14 cellular contexts compared by ENCODE assay signal in the genomic region with DNA sequence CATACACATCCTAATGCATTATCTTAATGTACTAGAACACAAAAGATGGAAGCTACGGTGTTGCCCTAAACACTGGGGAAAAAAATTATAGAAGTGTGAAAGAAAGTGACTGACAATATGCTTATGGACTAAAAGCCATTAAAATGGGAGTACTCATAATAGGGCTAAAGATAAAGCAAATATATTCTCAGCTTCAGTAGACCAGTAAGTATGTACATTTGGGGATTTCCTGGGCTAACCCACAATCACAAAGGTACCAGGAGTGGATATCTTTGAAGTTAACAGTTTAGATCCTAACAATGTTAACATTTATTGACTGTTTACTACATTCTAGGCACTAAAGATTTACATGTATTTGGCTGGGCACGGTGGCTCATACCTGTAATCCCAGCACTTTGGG. TPM values are rescaled to one million over a fixed set of nuclear protein-coding genes. Genes with fewer than 3 reads are reported as not detected.
A peak's percentile ranks its signal among the peaks of the same experiment; 100 is the strongest.
DNase-seq lines count a peak whose midpoint lies in the region; FAIRE-seq and TF ChIP-seq lines count a peak whose summit lies in the region.
"Had no signal": no experiment of that assay in that cellular context is flagged by ENCODE, and none has a peak within 500 bp of the region (broad histone marks: within the 10 kb centered on the region; RNA-seq: fewer than 3 reads in every experiment).

No MANE protein-coding gene starts in this region.

- H3K4me2 ChIP-seq in GM23248 (ENCODE audit: unreplicated experiment) = no peak overlapping the region
- H3K4me2 ChIP-seq in astrocyte (ENCODE audit: low read length) = no peak overlapping the region
- H3K4me2 ChIP-seq: GM23338 had no signal

- DNase-seq in GM12891 (ENCODE audit: insufficient read length, low spot score) = no peak
- no peak for DNase-seq in GM23248
- DNase-seq in astrocyte (ENCODE audit: low read depth) = no peak
- DNase-seq in amygdala (lab: John Stamatoyannopoulos, UW) = no peak
- no peak for DNase-seq in OCI-M2 (lab: John Stamatoyannopoulos, UW; ENCODE audit: unreplicated experiment)
- DNase-seq in nucleus accumbens (lab: John Stamatoyannopoulos, UW) = no peak
- no peak for DNase-seq in stimulated activated CD4-positive, alpha-beta T cell treated with anti-CD3 and anti-CD28 coated beads, Interleukin-2, amount 100 ng/mL, for 48 hours
- DNase-seq: CD4-positive, alpha-beta memory T cell; DMS79 treated with DMSO at 0.1 percent for 48 hours; H9 had no signal

- H3K27me3 ChIP-seq in GM23248 (replicated peaks; ENCODE audit: insufficient read depth) (no peaks in the 10 kb centered on the region), astrocyte (ENCODE audit: insufficient read depth, low read length) (no peaks in the 10 kb centered on the region), layer of hippocampus (ENCODE audit: control insufficient read depth, insufficient read depth, low read length) (no peaks in the 10 kb centered on the region)

- no peak overlapping the region for H3K4me3 Mint-ChIP-seq in astrocyte (ENCODE audit: unreplicated experiment)
- H3K4me3 Mint-ChIP-seq: B cell; CD4-positive, alpha-beta memory T cell; GM23338; H9 had no signal

- 0 out of 2 replicates have a peak, but pooled peaks cover 7% of the 10 kb centered on the region for H3K36me3 ChIP-seq in GM23248 (ENCODE audit: low read depth)
- H3K36me3 ChIP-seq in astrocyte (ENCODE audit: insufficient read depth, low read length) = no peaks in the 10 kb centered on the region

- no peaks in the 10 kb centered on the region for H3K79me2 ChIP-seq in GM23248 (ENCODE audit: insufficient read depth)
- H3K79me2 ChIP-seq in astrocyte (ENCODE audit: insufficient read depth, low read length) = no peaks in the 10 kb centered on the region

- H4K20me1 ChIP-seq in GM23248 (ENCODE audit: insufficient read depth) (no peaks in the 10 kb centered on the region), astrocyte (ENCODE audit: insufficient read depth, low read length) (no peaks in the 10 kb centered on the region)

- H3K4me1 ChIP-seq in GM23248 (ENCODE audit: insufficient read depth) (peaks cover 17% of the 10 kb centered on the region), astrocyte (ENCODE audit: insufficient read depth, low read length) (peaks cover 2% of the 10 kb centered on the region)

- H3K9ac ChIP-seq in GM23248 = no peak overlapping the region
- no peak overlapping the region for H3K9ac ChIP-seq in astrocyte (ENCODE audit: low read length)

- WGBS in GM23248 (ENCODE audit: low coverage in 1 of 2, low lambda C conversion rate in 2 of 2, missing lambda C conversion rate in 2 of 2), 2 experiments = 81 to 84% methylated on average over 2 of the region's 2 CpGs

- in situ Hi-C loops in GM23248 (cut with MboI) = no loop called here

- H2AFZ ChIP-seq in GM23248 (no peak overlapping the region), astrocyte (ENCODE audit: low read depth, low read length) (no peak overlapping the region)
- H2AFZ ChIP-seq: GM23338 had no signal

- no peak overlapping the region for H3K27ac Mint-ChIP-seq in astrocyte (ENCODE audit: unreplicated experiment)
- H3K27ac Mint-ChIP-seq: B cell, GM23338, H9 had no signal

- peaks cover 8% of the 10 kb centered on the region; the same call in 1 of the 2 replicates for H3F3A ChIP-seq in GM23248 (ENCODE audit: insufficient read depth)

- H3K27me3 Mint-ChIP-seq in astrocyte (ENCODE audit: low read depth, unreplicated experiment) = no peaks in the 10 kb centered on the region
- H3K27me3 Mint-ChIP-seq: B cell; CD4-positive, alpha-beta memory T cell had no signal

- H3K36me3 Mint-ChIP-seq in astrocyte (ENCODE audit: low read depth, unreplicated experiment) = peaks cover 11% of the 10 kb centered on the region

- H3K4me3 ChIP-seq in GM23248 (no peak overlapping the region), astrocyte (ENCODE audit: insufficient read depth, low read depth, low read length) (no peak overlapping the region)
- H3K4me3 ChIP-seq: GM23338 had no signal

- H3K9me3 ChIP-seq in GM23248 (ENCODE audit: low read depth) = no peaks in the 10 kb centered on the region
- H3K9me3 ChIP-seq in astrocyte (ENCODE audit: insufficient read depth, low read depth, low read length) = peaks cover 5% of the 10 kb centered on the region

- peaks cover 11% of the 10 kb centered on the region for H3K9me3 Mint-ChIP-seq in astrocyte (ENCODE audit: unreplicated experiment)

- H3K27ac ChIP-seq in GM23248 = peak overlapping the region; percentile 31; the same call in 1 of the 2 replicates
- H3K27ac ChIP-seq in astrocyte (ENCODE audit: low read depth, low read length) = no peak overlapping the region
- peak overlapping the region; percentile 48 for H3K27ac ChIP-seq in layer of hippocampus (ENCODE audit: low read depth, low read length)

- no peak for TF ChIP-seq POLR2A in GM12891 (IDR thresholded peaks at IDR 0.05; ENCODE audit: low read depth, low read length)

- no peaks in the 10 kb centered on the region for H3K9me2 ChIP-seq in GM23248 (ENCODE audit: insufficient read depth)

- no peak for TF ChIP-seq CTCF in astrocyte (IDR thresholded peaks at IDR 0.05; ENCODE audit: insufficient read depth, low read depth, low read length)

- peak; percentile 20 for FAIRE-seq in GM12891 (lab: Jason Lieb, UNC)
- peak; percentile 37 for FAIRE-seq in astrocyte (lab: Jason Lieb, UNC)
- FAIRE-seq: G401.6 had no signal

- peaks cover 6% of the 10 kb centered on the region for H3K4me1 Mint-ChIP-seq in astrocyte (ENCODE audit: low read depth, unreplicated experiment)
- H3K4me1 Mint-ChIP-seq: GM23338, H9 had no signal

TF ChIP-seq in GM12891, 5 proteins besides CTCF, POLR2A, EP300 and RAD21:
- no peak for TF ChIP-seq POLR2AphosphoS5 (IDR thresholded peaks at IDR 0.05; ENCODE audit: low read depth, low read length)
- no peak for TF ChIP-seq SPI1 (IDR thresholded peaks at IDR 0.05; ENCODE audit: low read depth, low read length)
- no peak for TF ChIP-seq TAF1 (IDR thresholded peaks at IDR 0.05; ENCODE audit: low read depth, low read length)
- TF ChIP-seq POU2F2 (IDR thresholded peaks at IDR 0.05; ENCODE audit: low read depth, low read length) = no peak
- TF ChIP-seq PAX5 (IDR thresholded peaks at IDR 0.05; ENCODE audit: insufficient read depth, low read length, severe bottlenecking) = no peak

RNA-seq across cellular contexts. Expression of gene PTGER4, which starts 36.9 kb away (rescaled TPM):
- 4.5 TPM for polyA plus RNA-seq in GM12891 (2012; ENCODE audit: low read depth, missing spikeins)
- total RNA-seq in GM23248 (2014; rRNA removed; shearing (Covaris generic)) = 0.13 TPM in 1 of 2 replicates, not detected in the other
- polyA plus RNA-seq in GM23248 (2016; fragmentation: Nextera tagmentation; extraction: Ambion mirVana) = 0.41 and 0.46 TPM in 2 replicates
- 4.8 and 8.6 TPM in 2 replicates for total RNA-seq in astrocyte

RNA-seq across cellular contexts. Expression of gene TTC33, which starts 39.2 kb away (rescaled TPM):
- polyA plus RNA-seq in GM12891 (2012; ENCODE audit: low read depth, missing spikeins) = 5.9 TPM
- 6.8 and 8.0 TPM in 2 replicates for total RNA-seq in GM23248 (2014; rRNA removed; shearing (Covaris generic))
- polyA plus RNA-seq in GM23248 (2016; fragmentation: Nextera tagmentation; extraction: Ambion mirVana) = 9.0 and 9.3 TPM in 2 replicates
- 12.0 and 13.3 TPM in 2 replicates for total RNA-seq in astrocyte
